18 cellular contexts compared by ENCODE assay signal in the genomic region with DNA sequence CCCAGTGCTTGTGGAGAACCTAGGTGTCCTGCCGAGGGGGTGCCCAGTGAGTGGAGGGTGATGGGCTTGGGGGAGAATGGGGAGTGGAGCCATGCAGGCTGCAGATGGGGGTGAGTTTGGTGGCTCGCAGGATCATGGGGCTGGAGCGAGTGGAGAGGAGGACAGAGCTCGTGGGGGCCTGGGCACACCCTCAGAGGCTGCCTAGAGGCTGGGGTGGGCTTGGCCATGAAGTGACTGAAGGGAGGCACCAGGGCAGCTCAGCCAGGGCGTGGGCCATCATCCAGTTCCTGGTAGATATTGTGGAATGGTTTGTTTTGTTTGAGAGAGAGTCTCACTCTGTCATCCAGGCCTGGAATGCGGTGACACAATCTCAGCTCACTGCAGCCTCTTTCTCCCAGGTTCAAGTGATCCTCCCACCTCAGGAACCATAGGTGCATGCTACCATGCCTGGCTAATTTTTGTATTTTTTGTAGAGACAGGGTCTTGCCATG. TPM values are rescaled to one million over a fixed set of nuclear protein-coding genes. Genes with fewer than 3 reads are reported as not detected.
A peak's percentile ranks its signal among the peaks of the same experiment; 100 is the strongest.
DNase-seq lines count a peak whose midpoint lies in the region; ATAC-seq and TF ChIP-seq lines count a peak whose summit lies in the region.
"Had no signal": no experiment of that assay in that cellular context is flagged by ENCODE, and none has a peak within 500 bp of the region (broad histone marks: within the 10 kb centered on the region; RNA-seq: fewer than 3 reads in every experiment).

No MANE protein-coding gene starts in this region.

- H3K9ac ChIP-seq in Karpas-422 (ENCODE audit: low read length): no peak overlapping the region

- DNase-seq in EH (ENCODE audit: low read depth) (peak; percentile 53), Karpas-422 (no peak), fibroblast of pulmonary artery (ENCODE audit: low read depth) (peak; percentile 12), osteoblast (ENCODE audit: insufficient read length, low spot score, missing footprints) (peak; percentile 59), type B pancreatic cell (ENCODE audit: extremely low spot score, unreplicated experiment) (no peak), AG08396 (ENCODE audit: low spot score) (no peak), aorta (no peak)
- DNase-seq: activated gamma-delta T cell treated with Interleukin-2 at 50 U/mL for 16 hours; anterior cingulate cortex; NCI-H187; NCI-H446 treated with DMSO at 0.1 percent for 48 hours; SHP77 treated with DMSO at 0.1 percent for 48 hours; stimulated activated CD4-positive, alpha-beta T cell treated with anti-CD3 and anti-CD28 coated beads, Interleukin-4, amount 100 ng/mL, for 24 hours; substantia nigra had no signal

- H3K9me3 ChIP-seq in Karpas-422 (ENCODE audit: low read length) (no peaks in the 10 kb centered on the region), osteoblast (ENCODE audit: low read depth, low read length) (no peaks in the 10 kb centered on the region), aorta (ENCODE audit: control insufficient read depth, low read length) (no peaks in the 10 kb centered on the region)
- H3K9me3 ChIP-seq: HAP-1 had no signal

- no peak overlapping the region for H3K27ac Mint-ChIP-seq in type B pancreatic cell
- H3K27ac Mint-ChIP-seq: T-helper 1 cell treated with Interleukin-12 subunit alpha and Interleukin-12 subunit beta and Interleukin-4 antibody, amounts not matched to agents 30 μg/mL and 1 μg/mL, for 36 hours had no signal

- no peaks in the 10 kb centered on the region for H3K27me3 Mint-ChIP-seq in type B pancreatic cell

- 80 to 87% methylated on average over 6 of the region's 6 CpGs for WGBS in aorta, 2 donors

- intact Hi-C loops in aorta (cut with DNase I): loop anchor here in 1 of 2 donors (10.0 kb wide), 1 partner anchor 104 kb away; a partner anchor contains a TSS

- H3K4me3 ChIP-seq in Karpas-422 (ENCODE audit: low read length) (no peak overlapping the region), fibroblast of pulmonary artery (replicated peaks; ENCODE audit: low read depth, low read length) (no peak overlapping the region), osteoblast (ENCODE audit: insufficient read depth, low read length) (no peak overlapping the region), aorta (ENCODE audit: low read length in 2 of 2) (no peak overlapping the region)
- H3K4me3 ChIP-seq: HAP-1, skin epidermis had no signal

- H3K9me3 Mint-ChIP-seq in type B pancreatic cell: no peaks in the 10 kb centered on the region
- H3K9me3 Mint-ChIP-seq: T-helper 1 cell treated with Interleukin-12 subunit alpha and Interleukin-12 subunit beta and Interleukin-4 antibody, amounts not matched to agents 30 μg/mL and 1 μg/mL, for 36 hours had no signal

- H3K27me3 ChIP-seq in Karpas-422 (ENCODE audit: low read length): no peaks in the 10 kb centered on the region
- H3K27me3 ChIP-seq in osteoblast (ENCODE audit: insufficient read depth, low read length): no peaks in the 10 kb centered on the region
- no peaks in the 10 kb centered on the region for H3K27me3 ChIP-seq in aorta (ENCODE audit: control insufficient read depth in 1 of 2, insufficient read depth in 2 of 2, low read length in 1 of 2)

- H2AFZ ChIP-seq in Karpas-422 (ENCODE audit: low read length): no peak overlapping the region
- H2AFZ ChIP-seq in osteoblast (ENCODE audit: low read length): no peak overlapping the region

- H3K4me1 ChIP-seq in Karpas-422 (ENCODE audit: low read length) (no peaks in the 10 kb centered on the region), osteoblast (ENCODE audit: insufficient read depth, low read length) (peaks cover 20% of the 10 kb centered on the region), aorta (ENCODE audit: control insufficient read depth in 1 of 2, insufficient read depth in 2 of 2, low read length in 2 of 2) (no peaks in the 10 kb centered on the region)
- H3K4me1 ChIP-seq: HAP-1 had no signal

- H4K20me1 ChIP-seq in Karpas-422 (ENCODE audit: insufficient read depth, low read depth, low read length) (no peaks in the 10 kb centered on the region), osteoblast (ENCODE audit: insufficient read depth, low read length) (peaks cover 4% of the 10 kb centered on the region)

- H3K36me3 ChIP-seq in Karpas-422 (ENCODE audit: insufficient read depth, low read length) (peaks cover 70% of the 10 kb centered on the region), osteoblast (ENCODE audit: insufficient read depth, low read length) (peaks cover 24% of the 10 kb centered on the region), aorta (ENCODE audit: control insufficient read depth in 1 of 2, insufficient read depth in 2 of 2, low read length in 1 of 2) (no peaks in the 10 kb centered on the region)

- no peak for TF ChIP-seq CTCF in fibroblast of pulmonary artery (IDR thresholded peaks at IDR 0.05; ENCODE audit: low read length, missing control alignments)
- TF ChIP-seq CTCF in osteoblast (IDR thresholded peaks at IDR 0.05; ENCODE audit: extremely low read depth, low read depth, low read length): no peak
- TF ChIP-seq CTCF in type B pancreatic cell (conservative IDR thresholded peaks at IDR 0.05): no peak

- H3K27ac ChIP-seq in Karpas-422 (ENCODE audit: low read length) (0 out of 2 replicates have a peak overlapping the region, but pooled peaks have one; percentile 36), osteoblast (ENCODE audit: low read depth, low read length) (no peak overlapping the region), aorta (ENCODE audit: low read depth in 1 of 2, low read length in 2 of 2) (no peak overlapping the region)
- H3K27ac ChIP-seq: skin epidermis had no signal

- no peak overlapping the region for H3K4me3 Mint-ChIP-seq in type B pancreatic cell
- H3K4me3 Mint-ChIP-seq: T-helper 1 cell treated with Interleukin-12 subunit alpha and Interleukin-12 subunit beta and Interleukin-4 antibody, amounts not matched to agents 30 μg/mL and 1 μg/mL, for 36 hours had no signal

- H3K79me2 ChIP-seq in Karpas-422 (ENCODE audit: low read length) (peaks cover 25% of the 10 kb centered on the region), osteoblast (ENCODE audit: insufficient read depth, low read length) (no peaks in the 10 kb centered on the region)

- peaks cover 14% of the 10 kb centered on the region for H3K36me3 Mint-ChIP-seq in type B pancreatic cell

- no peaks in the 10 kb centered on the region for H3K9me2 ChIP-seq in Karpas-422 (replicated peaks; ENCODE audit: insufficient read depth, low read length)

- no peak for ATAC-seq in GM19351 (IDR thresholded peaks at IDR 0.05; ENCODE audit: unreplicated experiment)
- ATAC-seq in aorta (ENCODE audit: low FRiP score): no peak

- H3K4me2 ChIP-seq in Karpas-422 (ENCODE audit: low read depth, low read length, poor library complexity, severe bottlenecking) (no peak overlapping the region), osteoblast (ENCODE audit: insufficient read depth, low read length) (no peak overlapping the region)

- H3K4me1 Mint-ChIP-seq in type B pancreatic cell (ENCODE audit: unreplicated experiment): no peaks in the 10 kb centered on the region

RNA-seq across cellular contexts. Expression of a gene that starts 43.4 kb away (rescaled TPM):
- total RNA-seq in Karpas-422 (2014; rRNA removed; shearing (Covaris generic); ENCODE audit: low replicate concordance): 7.7 and 16.7 TPM in 2 replicates
- total RNA-seq in osteoblast (under 0.01 and 0.29 TPM in 2 replicates), type B pancreatic cell (ENCODE audit: low replicate concordance) (18.3 and 51.7 TPM in 2 replicates), aorta (under 1 TPM; 0.16 to 0.48 TPM)
- 1 to 10 TPM in 1 of 2 donors, under 1 TPM in 1; 0.20 to 8.8 TPM for polyA plus RNA-seq in aorta

Comparison
In these comparisons a context has a peak if more than half of its experiments do, and no peak if none do; other contexts are left out.
1. DNase-seq: peak in EH (single experiment), fibroblast of pulmonary artery (single experiment) and osteoblast (single experiment); none in Karpas-422 (single experiment), type B pancreatic cell (single experiment), AG08396 (single experiment) and aorta (0 of 2).